Comparison of ENCODE assay signal across 29 cellular contexts in genomic region chr13:81757348-81757950, GRCh38.
"Had no signal": no experiment of that assay in that cellular context is flagged by ENCODE, and none has a peak within 500 bp of the region (broad histone marks: within the 10 kb centered on the region; RNA-seq: fewer than 3 reads in every experiment).

No MANE protein-coding gene starts in this region.

- DNase-seq: islet precursor cell; left cardiac atrium; left ventricle myocardium superior; lower lobe of right lung; mammary epithelial cell; mesenchymal stem cell; naive B cell; natural killer cell; nephron progenitor cell; occipital lobe; psoas muscle; right lobe of liver; stimulated activated CD4-positive, alpha-beta T cell treated with anti-CD3 and anti-CD28 coated beads, Interleukin-12 subunit alpha, Interleukin-12 subunit beta, amount 100 ng/mL, for 4 hours; stimulated activated CD4-positive, alpha-beta T cell treated with anti-CD3 and anti-CD28 coated beads, Interleukin-15, amount 100 ng/mL, for 24 hours; stimulated activated CD4-positive, alpha-beta T cell treated with anti-CD3 and anti-CD28 coated beads, Interleukin-2, amount 100 ng/mL, for 24 hours; stimulated activated CD4-positive, alpha-beta T cell treated with anti-CD3 and anti-CD28 coated beads, Interleukin-4, amount 100 ng/mL, for 1 hour; stimulated activated naive B cell treated with anti-CD40 and anti-IgM and Interleukin-4, amounts not matched to agents 10 μg/mL and 1 μg/mL and 100 μg/mL, for 72 hours; stimulated activated naive CD8-positive, alpha-beta T cell treated with anti-CD3 and anti-CD28 coated beads, Interleukin-15, Interleukin-2, amounts not matched to agents 100 U/mL and 50 U/mL, for 24 hours; stomach; testis; thyroid gland; transverse colon; upper lobe of left lung had no signal

- H3K79me2 ChIP-seq: parathyroid adenoma had no signal

- ATAC-seq: left cardiac atrium; left lobe of liver; left ventricle myocardium superior; lower lobe of right lung; natural killer cell; psoas muscle; stimulated activated naive CD8-positive, alpha-beta T cell treated with anti-CD3 and anti-CD28 coated beads, Interleukin-15, Interleukin-2, amounts not matched to agents 100 U/mL and 50 U/mL, for 24 hours had no signal

- H3K4me2 ChIP-seq: neural progenitor cell had no signal

- H3K4me3 ChIP-seq: lower lobe of right lung, neural progenitor cell, psoas muscle, right atrium auricular region, right lobe of liver, stomach, testis, thyroid gland, transverse colon, upper lobe of left lung, vagina had no signal

- H3K36me3 ChIP-seq: lower lobe of right lung, neural progenitor cell, neutrophil, right atrium auricular region, right lobe of liver, stomach, thyroid gland, transverse colon, upper lobe of left lung, vagina had no signal

- H3K9ac ChIP-seq: neural progenitor cell, parathyroid adenoma had no signal

- H3K4me1 ChIP-seq: lower lobe of right lung, neural progenitor cell, parathyroid adenoma, psoas muscle, right atrium auricular region, right lobe of liver, stomach, testis, thyroid gland, transverse colon, upper lobe of left lung, vagina had no signal

- H2AFZ ChIP-seq: neural progenitor cell, parathyroid adenoma had no signal

- H3K27me3 ChIP-seq: neural progenitor cell, neutrophil, right atrium auricular region, right lobe of liver, stomach, testis, thyroid gland, transverse colon, upper lobe of left lung, vagina had no signal

- H3K9me3 ChIP-seq: neutrophil, psoas muscle, right atrium auricular region, right lobe of liver, testis, thyroid gland, upper lobe of left lung, vagina had no signal

- H3K27ac ChIP-seq: lower lobe of right lung, neural progenitor cell, neutrophil, parathyroid adenoma, psoas muscle, right atrium auricular region, right lobe of liver, stomach, testis, thyroid gland, transverse colon, upper lobe of left lung, vagina had no signal
